ENCODE assay signal across 17 cellular contexts in genomic region chr15:39792025-39792893, GRCh38.
"Had no signal": no experiment of that assay in that cellular context is flagged by ENCODE, and none has a peak within 500 bp of the region (broad histone marks: within the 10 kb centered on the region; RNA-seq: fewer than 3 reads in every experiment).

No MANE protein-coding gene starts in this region.

- H3K36me3 ChIP-seq: gastrocnemius medialis, sigmoid colon, stomach, thoracic aorta, upper lobe of right lung had no signal

- H3K9me3 ChIP-seq: body of pancreas, gastrocnemius medialis, sigmoid colon, stomach, thoracic aorta, upper lobe of right lung had no signal

- DNase-seq: activated B cell treated with CpG ODN at 0.5 μM for 24 hours; activated CD4-positive, alpha-beta T cell treated with anti-CD3 and anti-CD28 coated beads, Interleukin-2, amount 10 ng/mL, durations not matched to agents 24 days and 14 days; activated CD8-positive, alpha-beta memory T cell treated with anti-CD3 and anti-CD28 coated beads, Interleukin-2, amount 50 U/mL, for 4 hours; activated CD8-positive, alpha-beta T cell treated with anti-CD3 and anti-CD28 coated beads, Interleukin-2, amount 10 ng/mL, durations not matched to agents 7 days and 5 days; activated gamma-delta T cell; activated T-cell treated with anti-CD3 and anti-CD28 coated beads, Interleukin-2, amount 50 U/mL, for 48 hours; amygdala; body of pancreas; effector memory CD4-positive, alpha-beta T cell; gastrocnemius medialis; sigmoid colon; stimulated activated CD4-positive, alpha-beta T cell treated with anti-CD3 and anti-CD28 coated beads, Interleukin-12 subunit alpha, Interleukin-12 subunit beta, amount 100 ng/mL, for 4 hours; stimulated activated CD4-positive, alpha-beta T cell treated with anti-CD3 and anti-CD28 coated beads, Interleukin-2, amount 100 ng/mL, for 24 hours; stomach; SW 1271; upper lobe of right lung had no signal

- H3K27me3 ChIP-seq: body of pancreas, gastrocnemius medialis, sigmoid colon, upper lobe of right lung had no signal

- H3K27ac ChIP-seq: body of pancreas, sigmoid colon, thoracic aorta, upper lobe of right lung had no signal

- H3K4me3 ChIP-seq: body of pancreas, gastrocnemius medialis, sigmoid colon, stomach, thoracic aorta, upper lobe of right lung had no signal

- H3K4me1 ChIP-seq: body of pancreas, sigmoid colon, upper lobe of right lung had no signal
